In genomic region chr2:235695602-235695895, GRCh38 we compare ENCODE assay signal across 21 cellular contexts.
"Had no signal": no experiment of that assay in that cellular context is flagged by ENCODE, and none has a peak within 500 bp of the region (broad histone marks: within the 10 kb centered on the region; RNA-seq: fewer than 3 reads in every experiment).

No MANE protein-coding gene starts in this region.

- H3K4me3 ChIP-seq: breast epithelium, esophagus squamous epithelium, lower lobe of right lung, pancreas, tibial nerve, vagina had no signal

- H3K27me3 Mint-ChIP-seq: activated CD4-positive, alpha-beta T cell treated with anti-CD3 and anti-CD28 coated beads, Interleukin-2, amount 10 ng/mL, durations not matched to agents 24 days and 14 days had no signal

- H3K4me3 Mint-ChIP-seq: activated CD4-positive, alpha-beta T cell treated with anti-CD3 and anti-CD28 coated beads, Interleukin-2, amount 10 ng/mL, durations not matched to agents 24 days and 14 days; activated CD8-positive, alpha-beta T cell treated with anti-CD3 and anti-CD28 coated beads for 36 hours; activated T-cell treated with anti-CD3 and anti-CD28 coated beads, Interleukin-2, amount 50 U/mL, for 4 hours had no signal

- DNase-seq: activated CD4-positive, alpha-beta T cell treated with anti-CD3 and anti-CD28 coated beads, Interleukin-2, amount 10 ng/mL, durations not matched to agents 24 days and 14 days; activated CD8-positive, alpha-beta T cell treated with anti-CD3 and anti-CD28 coated beads for 36 hours; activated effector memory CD4-positive, alpha-beta T cell treated with Interleukin-2 at 50 U/mL for 16 hours; activated naive CD4-positive, alpha-beta T cell treated with anti-CD3 and anti-CD28 coated beads, Interleukin-2, amount 50 U/mL, for 16 hours; activated T-cell treated with anti-CD3 and anti-CD28 coated beads, Interleukin-2, amount 50 U/mL, for 4 hours; aorta; cerebellar nuclear complex; effector CD4-positive, alpha-beta T cell; esophagus squamous epithelium; hippocampal formation; lower lobe of right lung; stimulated activated CD4-positive, alpha-beta T cell treated with anti-CD3 and anti-CD28 coated beads, Interleukin-12 subunit alpha, Interleukin-12 subunit beta, amount 100 ng/mL, for 4 hours; stimulated activated CD4-positive, alpha-beta T cell treated with anti-CD3 and anti-CD28 coated beads, Interleukin-1b, Interleukin-23, amount 100 ng/mL, for 48 hours; stimulated activated naive CD4-positive, alpha-beta T cell treated with Interleukin-2 at 50 U/mL for 16 hours; T1000 had no signal

- H3K9me3 ChIP-seq: breast epithelium, esophagus squamous epithelium, lower lobe of right lung, pancreas, tibial nerve, vagina had no signal

- FAIRE-seq: endothelial cell of umbilical vein, islet of Langerhans, pancreas had no signal

- H3K9me3 Mint-ChIP-seq: activated CD4-positive, alpha-beta T cell treated with anti-CD3 and anti-CD28 coated beads, Interleukin-2, amount 10 ng/mL, durations not matched to agents 24 days and 14 days; activated CD8-positive, alpha-beta T cell treated with anti-CD3 and anti-CD28 coated beads for 36 hours; activated T-cell treated with anti-CD3 and anti-CD28 coated beads, Interleukin-2, amount 50 U/mL, for 4 hours had no signal

- H3K36me3 ChIP-seq: breast epithelium, esophagus squamous epithelium, lower lobe of right lung, pancreas, tibial nerve, vagina had no signal

- H3K4me1 Mint-ChIP-seq: activated CD4-positive, alpha-beta T cell treated with anti-CD3 and anti-CD28 coated beads, Interleukin-2, amount 10 ng/mL, durations not matched to agents 24 days and 14 days had no signal

- H3K4me1 ChIP-seq: breast epithelium, pancreas had no signal

- H3K27me3 ChIP-seq: breast epithelium, esophagus squamous epithelium, pancreas, tibial nerve, vagina had no signal

- H3K27ac Mint-ChIP-seq: activated CD4-positive, alpha-beta T cell treated with anti-CD3 and anti-CD28 coated beads, Interleukin-2, amount 10 ng/mL, durations not matched to agents 24 days and 14 days; activated CD8-positive, alpha-beta T cell treated with anti-CD3 and anti-CD28 coated beads for 36 hours had no signal

- H3K27ac ChIP-seq: breast epithelium, esophagus squamous epithelium, lower lobe of right lung, pancreas, vagina had no signal
